Comparison of ENCODE assay signal across 1 cellular context in the genomic region with DNA sequence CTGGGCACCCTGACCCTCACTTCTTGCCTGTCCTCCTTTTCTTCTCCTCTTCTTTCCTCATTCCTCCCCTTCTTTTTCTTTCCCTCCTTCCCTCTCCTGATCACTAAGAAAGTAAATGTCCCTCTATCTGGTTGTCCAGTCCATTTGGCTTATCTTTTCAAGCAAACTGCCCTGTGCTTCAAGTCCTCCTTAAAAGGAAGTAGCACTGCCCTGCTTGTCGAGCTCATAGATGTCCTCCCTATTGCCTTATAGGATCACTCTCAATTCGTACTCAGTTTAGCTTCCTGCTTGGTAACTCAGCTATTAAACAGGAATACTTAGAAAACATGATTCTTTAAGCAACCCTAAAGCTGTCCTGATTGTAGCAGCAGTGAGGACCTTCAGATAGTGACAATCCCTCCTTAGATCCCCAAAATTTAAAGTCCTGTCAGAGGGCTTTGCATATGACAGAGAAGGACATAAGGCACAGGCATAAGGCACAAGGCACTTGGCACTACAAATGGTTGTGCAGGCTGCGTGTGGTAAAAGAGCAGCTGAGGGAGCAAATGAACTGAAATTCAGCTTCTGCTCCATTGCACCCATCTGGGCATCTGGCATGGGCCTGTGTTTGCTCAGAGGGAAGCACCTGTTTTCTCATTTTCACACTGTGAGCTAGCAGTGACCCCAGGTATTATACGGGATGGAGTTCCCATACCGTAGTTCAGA.
TF ChIP-seq lines count a peak whose summit lies in the region.

No MANE protein-coding gene starts in this region.

TF ChIP-seq in K562, 482 proteins besides CTCF, POLR2A, EP300 and RAD21 (continued from another document and continues in another):
- TF ChIP-seq GTF2B (IDR thresholded peaks at IDR 0.05; ENCODE audit: extremely low read depth, insufficient read length) = no peak
- TF ChIP-seq FOXK2 (conservative IDR thresholded peaks at IDR 0.05 in 1 of 2, IDR thresholded peaks at IDR 0.05 in 1 of 2; ENCODE audit: low read depth in 2 of 2) = peak in 1 of 2 experiments; percentile 48; a peak in 1 of 4 replicates
- TF ChIP-seq FOSL1 (tag; conservative IDR thresholded peaks at IDR 0.05) = peak; percentile 26; the same call in 1 of the 2 replicates
- no peak for TF ChIP-seq ZNF780A (CRISPR knock-in tag; IDR thresholded peaks at IDR 0.05)
- no peak for TF ChIP-seq GTF2F1 (IDR thresholded peaks at IDR 0.05; ENCODE audit: low read depth, low read length)
- no peak for TF ChIP-seq ZNF24 (IDR thresholded peaks at IDR 0.05)
- no peak for TF ChIP-seq ZNF398 (CRISPR knock-in tag; IDR thresholded peaks at IDR 0.05)
- TF ChIP-seq MIER1 (IDR thresholded peaks at IDR 0.05; ENCODE audit: low read depth) = no peak
- no peak for TF ChIP-seq SRSF9 (IDR thresholded peaks at IDR 0.05; ENCODE audit: borderline replicate concordance, low read depth, low read length)
- no peak for TF ChIP-seq ZNF778 (CRISPR knock-in tag; IDR thresholded peaks at IDR 0.05)
- TF ChIP-seq MAZ (CRISPR knock-in tag; conservative IDR thresholded peaks at IDR 0.05 in 1 of 2, IDR thresholded peaks at IDR 0.05 in 1 of 2) = peak in 1 of 2 experiments; percentile 74; a peak in 2 of 4 replicates
- TF ChIP-seq ZNF280A (IDR thresholded peaks at IDR 0.05; ENCODE audit: low read depth, partially characterized antibody) = no peak
- TF ChIP-seq ZNF583 (CRISPR knock-in tag; IDR thresholded peaks at IDR 0.05) = peak; percentile 54; the same call in 1 of the 2 replicates
- peak; percentile 54; the same call in 1 of the 2 replicates for TF ChIP-seq GATA2 (CRISPR knock-in tag; IDR thresholded peaks at IDR 0.05)
- no peak for TF ChIP-seq SAFB2 (IDR thresholded peaks at IDR 0.05; ENCODE audit: borderline replicate concordance, low read depth, low read length, severe bottlenecking)
- peak; percentile 48; the same call in 1 of the 2 replicates for TF ChIP-seq EP400 (IDR thresholded peaks at IDR 0.05)
- no peak for TF ChIP-seq ASH1L (IDR thresholded peaks at IDR 0.05; ENCODE audit: borderline replicate concordance, low read depth, partially characterized antibody)
- no peak for TF ChIP-seq ZNF699 (CRISPR knock-in tag; IDR thresholded peaks at IDR 0.05; ENCODE audit: insufficient replicate concordance)
- peak; percentile 56; the same call in 1 of the 2 replicates for TF ChIP-seq LEF1 (IDR thresholded peaks at IDR 0.05)
- TF ChIP-seq, protein P1, sequence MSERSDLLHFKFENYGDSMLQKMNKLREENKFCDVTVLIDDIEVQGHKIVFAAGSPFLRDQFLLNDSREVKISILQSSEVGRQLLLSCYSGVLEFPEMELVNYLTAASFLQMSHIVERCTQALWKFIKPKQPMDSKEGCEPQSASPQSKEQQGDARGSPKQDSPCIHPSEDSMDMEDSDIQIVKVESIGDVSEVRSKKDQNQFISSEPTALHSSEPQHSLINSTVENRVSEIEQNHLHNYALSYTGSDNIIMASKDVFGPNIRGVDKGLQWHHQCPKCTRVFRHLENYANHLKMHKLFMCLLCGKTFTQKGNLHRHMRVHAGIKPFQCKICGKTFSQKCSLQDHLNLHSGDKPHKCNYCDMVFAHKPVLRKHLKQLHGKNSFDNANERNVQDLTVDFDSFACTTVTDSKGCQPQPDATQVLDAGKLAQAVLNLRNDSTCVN (CRISPR knock-in tag; IDR thresholded peaks at IDR 0.05) = peak; percentile 87; the same call in 1 of the 2 replicates
- TF ChIP-seq NFRKB (IDR thresholded peaks at IDR 0.05; ENCODE audit: low read depth) = peak; percentile 69
- no peak for TF ChIP-seq UBTF (IDR thresholded peaks at IDR 0.05; ENCODE audit: borderline replicate concordance in 1 of 2, low read depth in 2 of 2, low read length in 2 of 2)
- TF ChIP-seq HDAC2 (IDR thresholded peaks at IDR 0.05) = 0 out of 2 replicates have a peak, but pooled peaks have one; percentile 66
- TF ChIP-seq MCM5 (IDR thresholded peaks at IDR 0.05; ENCODE audit: low read depth) = no peak
- no peak for TF ChIP-seq RBM39 (optimal IDR thresholded peaks at IDR 0.05; ENCODE audit: low read depth, low read length)
- TF ChIP-seq ZNF347 (CRISPR knock-in tag; IDR thresholded peaks at IDR 0.05; ENCODE audit: low read depth) = no peak
- no peak for TF ChIP-seq JUNB (CRISPR knock-in tag; conservative IDR thresholded peaks at IDR 0.05)
- no peak for TF ChIP-seq TGIF2 (CRISPR knock-in tag; IDR thresholded peaks at IDR 0.05)
- peak; percentile 74; the same call in 1 of the 2 replicates for TF ChIP-seq MTA1 (IDR thresholded peaks at IDR 0.05; ENCODE audit: borderline replicate concordance)
- TF ChIP-seq TAF1 (IDR thresholded peaks at IDR 0.05; ENCODE audit: control insufficient read depth, extremely low read depth, insufficient read depth, low read length, severe bottlenecking) = no peak
- TF ChIP-seq ZKSCAN3 (CRISPR knock-in tag; IDR thresholded peaks at IDR 0.05) = no peak
- TF ChIP-seq ELF2 (CRISPR knock-in tag; IDR thresholded peaks at IDR 0.05) = peak; percentile 62
- no peak for TF ChIP-seq ZZZ3 (IDR thresholded peaks at IDR 0.05)
- TF ChIP-seq, protein P2, sequence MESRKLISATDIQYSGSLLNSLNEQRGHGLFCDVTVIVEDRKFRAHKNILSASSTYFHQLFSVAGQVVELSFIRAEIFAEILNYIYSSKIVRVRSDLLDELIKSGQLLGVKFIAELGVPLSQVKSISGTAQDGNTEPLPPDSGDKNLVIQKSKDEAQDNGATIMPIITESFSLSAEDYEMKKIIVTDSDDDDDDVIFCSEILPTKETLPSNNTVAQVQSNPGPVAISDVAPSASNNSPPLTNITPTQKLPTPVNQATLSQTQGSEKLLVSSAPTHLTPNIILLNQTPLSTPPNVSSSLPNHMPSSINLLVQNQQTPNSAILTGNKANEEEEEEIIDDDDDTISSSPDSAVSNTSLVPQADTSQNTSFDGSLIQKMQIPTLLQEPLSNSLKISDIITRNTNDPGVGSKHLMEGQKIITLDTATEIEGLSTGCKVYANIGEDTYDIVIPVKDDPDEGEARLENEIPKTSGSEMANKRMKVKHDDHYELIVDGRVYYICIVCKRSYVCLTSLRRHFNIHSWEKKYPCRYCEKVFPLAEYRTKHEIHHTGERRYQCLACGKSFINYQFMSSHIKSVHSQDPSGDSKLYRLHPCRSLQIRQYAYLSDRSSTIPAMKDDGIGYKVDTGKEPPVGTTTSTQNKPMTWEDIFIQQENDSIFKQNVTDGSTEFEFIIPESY (CRISPR knock-in tag; IDR thresholded peaks at IDR 0.05) = no peak
- TF ChIP-seq, protein P3, sequence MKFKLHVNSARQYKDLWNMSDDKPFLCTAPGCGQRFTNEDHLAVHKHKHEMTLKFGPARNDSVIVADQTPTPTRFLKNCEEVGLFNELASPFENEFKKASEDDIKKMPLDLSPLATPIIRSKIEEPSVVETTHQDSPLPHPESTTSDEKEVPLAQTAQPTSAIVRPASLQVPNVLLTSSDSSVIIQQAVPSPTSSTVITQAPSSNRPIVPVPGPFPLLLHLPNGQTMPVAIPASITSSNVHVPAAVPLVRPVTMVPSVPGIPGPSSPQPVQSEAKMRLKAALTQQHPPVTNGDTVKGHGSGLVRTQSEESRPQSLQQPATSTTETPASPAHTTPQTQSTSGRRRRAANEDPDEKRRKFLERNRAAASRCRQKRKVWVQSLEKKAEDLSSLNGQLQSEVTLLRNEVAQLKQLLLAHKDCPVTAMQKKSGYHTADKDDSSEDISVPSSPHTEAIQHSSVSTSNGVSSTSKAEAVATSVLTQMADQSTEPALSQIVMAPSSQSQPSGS (CRISPR knock-in tag; IDR thresholded peaks at IDR 0.05) = no peak
- 0 out of 2 replicates have a peak, but pooled peaks have one; percentile 37 for TF ChIP-seq DEAF1 (CRISPR knock-in tag; IDR thresholded peaks at IDR 0.05)
- TF ChIP-seq HEY1 (CRISPR knock-in tag; IDR thresholded peaks at IDR 0.05; ENCODE audit: borderline replicate concordance) = no peak
- TF ChIP-seq RFX5 (IDR thresholded peaks at IDR 0.05; ENCODE audit: low read depth, low read length) = no peak
- no peak for TF ChIP-seq ZNF551 (CRISPR knock-in tag; IDR thresholded peaks at IDR 0.05)
- TF ChIP-seq, protein P4, sequence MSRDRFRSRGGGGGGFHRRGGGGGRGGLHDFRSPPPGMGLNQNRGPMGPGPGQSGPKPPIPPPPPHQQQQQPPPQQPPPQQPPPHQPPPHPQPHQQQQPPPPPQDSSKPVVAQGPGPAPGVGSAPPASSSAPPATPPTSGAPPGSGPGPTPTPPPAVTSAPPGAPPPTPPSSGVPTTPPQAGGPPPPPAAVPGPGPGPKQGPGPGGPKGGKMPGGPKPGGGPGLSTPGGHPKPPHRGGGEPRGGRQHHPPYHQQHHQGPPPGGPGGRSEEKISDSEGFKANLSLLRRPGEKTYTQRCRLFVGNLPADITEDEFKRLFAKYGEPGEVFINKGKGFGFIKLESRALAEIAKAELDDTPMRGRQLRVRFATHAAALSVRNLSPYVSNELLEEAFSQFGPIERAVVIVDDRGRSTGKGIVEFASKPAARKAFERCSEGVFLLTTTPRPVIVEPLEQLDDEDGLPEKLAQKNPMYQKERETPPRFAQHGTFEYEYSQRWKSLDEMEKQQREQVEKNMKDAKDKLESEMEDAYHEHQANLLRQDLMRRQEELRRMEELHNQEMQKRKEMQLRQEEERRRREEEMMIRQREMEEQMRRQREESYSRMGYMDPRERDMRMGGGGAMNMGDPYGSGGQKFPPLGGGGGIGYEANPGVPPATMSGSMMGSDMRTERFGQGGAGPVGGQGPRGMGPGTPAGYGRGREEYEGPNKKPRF (IDR thresholded peaks at IDR 0.05; ENCODE audit: low read depth, low read length) = no peak
- TF ChIP-seq RAD51 (IDR thresholded peaks at IDR 0.05; ENCODE audit: borderline replicate concordance, low read depth) = no peak
